In genomic region chr6:142856857-142857608, GRCh38 we compare ENCODE assay signal across 8 cellular contexts.
A peak's percentile ranks its signal among the peaks of the same experiment; 100 is the strongest.
DNase-seq lines count a peak whose midpoint lies in the region; ATAC-seq lines count a peak whose summit lies in the region.

No MANE protein-coding gene starts in this region.

- no peaks in the 10 kb centered on the region for H3K27me3 Mint-ChIP-seq in activated T-cell treated with anti-CD3 and anti-CD28 coated beads, Interleukin-2, amount 50 U/mL, for 72 hours (ENCODE audit: low read depth)

- H3K36me3 Mint-ChIP-seq in activated T-cell treated with anti-CD3 and anti-CD28 coated beads, Interleukin-2, amount 50 U/mL, for 72 hours (ENCODE audit: insufficient read depth in 2 of 2), result peaks cover 2 to 13% of the 10 kb centered on the region in 2 donors

- ATAC-seq in GM19351 (IDR thresholded peaks at IDR 0.05; ENCODE audit: unreplicated experiment) (peak; percentile 65), HG03045 (IDR thresholded peaks at IDR 0.05; ENCODE audit: unreplicated experiment) (peak; percentile 67)
- ATAC-seq in activated T-cell treated with anti-CD3 and anti-CD28 coated beads, Interleukin-2, amount 50 U/mL, for 72 hours (replicated peaks in 1 of 2), result peak; percentile 71

- DNase-seq in activated T-cell treated with anti-CD3 and anti-CD28 coated beads, Interleukin-2, amount 50 U/mL, for 72 hours, result peak; percentile 64 to 67
- DNase-seq in stimulated activated naive CD4-positive, alpha-beta T cell (lab: John Stamatoyannopoulos, UW), result peak in 4 of 6 experiments; percentile 25 to 79 (median 70)
- DNase-seq in NCI-H187 (lab: John Stamatoyannopoulos, UW), result no peak
- no peak for DNase-seq in occipital lobe (lab: John Stamatoyannopoulos, UW)
- DNase-seq in activated CD8-positive, alpha-beta memory T cell treated with anti-CD3 and anti-CD28 coated beads, Interleukin-2, amount 50 U/mL, for 4 hours, result no peak
- DNase-seq in NCI-H774 (lab: John Stamatoyannopoulos, UW), result no peak

- H3K9me3 Mint-ChIP-seq in activated T-cell treated with anti-CD3 and anti-CD28 coated beads, Interleukin-2, amount 50 U/mL, for 72 hours, result peaks cover 0 to 3% of the 10 kb centered on the region in 2 donors

- peaks cover 93% of the 10 kb centered on the region for H3K4me1 Mint-ChIP-seq in activated T-cell treated with anti-CD3 and anti-CD28 coated beads, Interleukin-2, amount 50 U/mL, for 72 hours (ENCODE audit: low read depth)

- H3K27ac Mint-ChIP-seq in activated T-cell treated with anti-CD3 and anti-CD28 coated beads, Interleukin-2, amount 50 U/mL, for 72 hours, result peak overlapping the region; percentile 98

- H3K4me3 Mint-ChIP-seq in activated T-cell treated with anti-CD3 and anti-CD28 coated beads, Interleukin-2, amount 50 U/mL, for 72 hours, result peak overlapping the region; percentile 72 to 82

Comparison
In these comparisons a context has a peak if more than half of its experiments do, and no peak if none do; other contexts are left out.
1. DNase-seq: peak in activated T-cell treated with anti-CD3 and anti-CD28 coated beads, Interleukin-2, amount 50 U/mL, for 72 hours (2 of 2) and stimulated activated naive CD4-positive, alpha-beta T cell (4 of 6); none in NCI-H187 (0 of 2), occipital lobe (single experiment), activated CD8-positive, alpha-beta memory T cell treated with anti-CD3 and anti-CD28 coated beads, Interleukin-2, amount 50 U/mL, for 4 hours (single experiment) and NCI-H774 (single experiment).
2. Peak in every context shown above with its lines, with median percentiles within 50 percentile points of each other: ATAC-seq.